Comparison of ENCODE assay signal across 13 cellular contexts in genomic region chr20:44585042-44585968, GRCh38. TPM values are rescaled to one million over a fixed set of nuclear protein-coding genes. Genes with fewer than 3 reads are reported as not detected.
DNase-seq lines count a peak whose midpoint lies in the region; ATAC-seq, FAIRE-seq and TF ChIP-seq lines count a peak whose summit lies in the region.
"Had no signal": no experiment of that assay in that cellular context is flagged by ENCODE, and none has a peak within 500 bp of the region (broad histone marks: within the 10 kb centered on the region; RNA-seq: fewer than 3 reads in every experiment).

No MANE protein-coding gene starts in this region.

- H3K27ac ChIP-seq in endothelial cell of umbilical vein (ENCODE audit: insufficient read depth, low read depth, low read length) (no peak overlapping the region), smooth muscle cell (ENCODE audit: low read depth) (no peak overlapping the region)
- H3K27ac ChIP-seq: neutrophil had no signal

- H3K36me3 ChIP-seq in endothelial cell of umbilical vein (ENCODE audit: control insufficient read depth in 2 of 2, extremely low read depth in 1 of 2, insufficient read depth in 2 of 2, low read length in 2 of 2) = peaks cover 0 to 3% of the 10 kb centered on the region in 2 experiments
- no peaks in the 10 kb centered on the region for H3K36me3 ChIP-seq in smooth muscle cell (ENCODE audit: low read depth)
- H3K36me3 ChIP-seq: neutrophil had no signal

- dilution Hi-C loops in endothelial cell of umbilical vein (cut with MboI; ENCODE audit: extremely low pct_ligation_motif_present, low sequenced_read_pairs) = no loop called here

- peak overlapping the region; percentile 98 for H3K4me2 ChIP-seq in endothelial cell of umbilical vein (ENCODE audit: insufficient read depth, low read length)
- peak overlapping the region; percentile 84 for H3K4me2 ChIP-seq in smooth muscle cell

- no peaks in the 10 kb centered on the region for H3F3A ChIP-seq in smooth muscle cell (ENCODE audit: low read depth)

- WGBS in smooth muscle cell (ENCODE audit: low lambda C conversion rate) = 75% methylated on average over 7 of the region's 7 CpGs

- TF ChIP-seq CTCF in endothelial cell of umbilical vein (IDR thresholded peaks at IDR 0.05; ENCODE audit: extremely low read depth in 1 of 2, insufficient read depth in 1 of 2, low read depth in 1 of 2, low read length in 2 of 2) (no peak), smooth muscle cell (IDR thresholded peaks at IDR 0.05; ENCODE audit: borderline replicate concordance, insufficient read depth, poor library complexity, severe bottlenecking) (no peak), chondrocyte (IDR thresholded peaks at IDR 0.05) (no peak)

- no peak overlapping the region for H3K4me3 Mint-ChIP-seq in chondrocyte (ENCODE audit: unreplicated experiment)
- H3K4me3 Mint-ChIP-seq: activated CD4-positive, alpha-beta T cell treated with anti-CD3 and anti-CD28 coated beads for 36 hours; activated naive CD4-positive, alpha-beta T cell treated with anti-CD3 and anti-CD28 coated beads, Interleukin-2, amount 50 U/mL, for 24 hours had no signal

- intact Hi-C loops in endothelial cell of umbilical vein (cut with micrococcal nuclease) = no loop called here

- H2AFZ ChIP-seq in endothelial cell of umbilical vein (ENCODE audit: low read depth, low read length) = no peak overlapping the region
- no peak overlapping the region for H2AFZ ChIP-seq in smooth muscle cell (ENCODE audit: low read depth)

- H3K9ac ChIP-seq in endothelial cell of umbilical vein (replicated peaks; ENCODE audit: extremely low read depth, insufficient read depth, low read length) (no peak overlapping the region), smooth muscle cell (ENCODE audit: low read depth) (no peak overlapping the region)

- FAIRE-seq in GM18507 (lab: Jason Lieb, UNC) (peak; percentile 92), HTR-8/SVneo (lab: Jason Lieb, UNC) (peak; percentile 92), endothelial cell of umbilical vein (lab: Jason Lieb, UNC) (no peak)

- no peaks in the 10 kb centered on the region for H3K9me1 ChIP-seq in endothelial cell of umbilical vein (replicated peaks; ENCODE audit: control insufficient read depth, extremely low read depth, insufficient read depth, low read length)

- no peak overlapping the region for H3K27ac Mint-ChIP-seq in chondrocyte (ENCODE audit: unreplicated experiment)
- H3K27ac Mint-ChIP-seq: activated CD4-positive, alpha-beta T cell treated with anti-CD3 and anti-CD28 coated beads for 36 hours; activated naive CD4-positive, alpha-beta T cell treated with anti-CD3 and anti-CD28 coated beads, Interleukin-2, amount 50 U/mL, for 24 hours had no signal

- H3K4me1 Mint-ChIP-seq in chondrocyte (ENCODE audit: low read depth) = peaks cover 94% of the 10 kb centered on the region
- H3K4me1 Mint-ChIP-seq: activated CD4-positive, alpha-beta T cell treated with anti-CD3 and anti-CD28 coated beads for 36 hours; activated naive CD4-positive, alpha-beta T cell treated with anti-CD3 and anti-CD28 coated beads, Interleukin-2, amount 50 U/mL, for 24 hours had no signal

- H4K20me1 ChIP-seq in endothelial cell of umbilical vein (replicated peaks; ENCODE audit: control insufficient read depth, extremely low read depth, insufficient read depth, low read length) = no peaks in the 10 kb centered on the region
- H4K20me1 ChIP-seq in smooth muscle cell (ENCODE audit: low read depth) = peaks cover 27% of the 10 kb centered on the region

- POLR2A ChIA-PET in endothelial cell of umbilical vein (lab: Charles Lee) = interaction anchor here (2.4 kb wide), 1 partner anchor 13 kb away, joined by 7 read pairs; no protein-coding TSS in a partner anchor

- no peaks in the 10 kb centered on the region for H3K9me3 Mint-ChIP-seq in chondrocyte (ENCODE audit: low read depth)
- H3K9me3 Mint-ChIP-seq: activated naive CD4-positive, alpha-beta T cell treated with anti-CD3 and anti-CD28 coated beads, Interleukin-2, amount 50 U/mL, for 24 hours had no signal

- H3K4me3 ChIP-seq in endothelial cell of umbilical vein (replicated peaks in 1 of 3; ENCODE audit: insufficient read depth in 1 of 3, low read depth in 1 of 3, low read length in 3 of 3) (no peak overlapping the region), smooth muscle cell (no peak overlapping the region)

- H3K4me1 ChIP-seq in endothelial cell of umbilical vein (ENCODE audit: control insufficient read depth, extremely low read depth, insufficient read depth, low read length) (peaks cover 80% of the 10 kb centered on the region), smooth muscle cell (ENCODE audit: low read depth) (peaks cover 20% of the 10 kb centered on the region)

- no peak for TF ChIP-seq POLR2A in endothelial cell of umbilical vein (IDR thresholded peaks at IDR 0.05; ENCODE audit: low read depth, low read length)

- CTCF ChIA-PET in endothelial cell of umbilical vein (lab: Charles Lee) = interaction anchor here (1.1 to 4.4 kb wide), 4 partner anchors 9 to 31 kb away, joined by 3 to 17 read pairs (median 8); no protein-coding TSS in a partner anchor

- BruUV-seq in endothelial cell of umbilical vein (replicated peaks; lab: Mats Ljungman, UMichigan) = no TSS peak

- no peaks in the 10 kb centered on the region for H3K27me3 ChIP-seq in endothelial cell of umbilical vein (ENCODE audit: control insufficient read depth in 2 of 2, insufficient read depth in 2 of 2, low read length in 2 of 2)
- no peaks in the 10 kb centered on the region for H3K27me3 ChIP-seq in smooth muscle cell (ENCODE audit: low read depth)
- H3K27me3 ChIP-seq: neutrophil had no signal

- ATAC-seq in GM21381 (IDR thresholded peaks at IDR 0.05; ENCODE audit: unreplicated experiment) = no peak

- H3K79me2 ChIP-seq in endothelial cell of umbilical vein (ENCODE audit: control insufficient read depth, insufficient read depth, low read length) (peaks cover 82% of the 10 kb centered on the region), smooth muscle cell (ENCODE audit: low read depth) (peaks cover 59% of the 10 kb centered on the region)

- H3K9me3 ChIP-seq in endothelial cell of umbilical vein (replicated peaks; ENCODE audit: control insufficient read depth, insufficient read depth, low read length) = no peaks in the 10 kb centered on the region
- H3K9me3 ChIP-seq in smooth muscle cell (replicated peaks; ENCODE audit: low read depth) = no peaks in the 10 kb centered on the region
- H3K9me3 ChIP-seq: neutrophil had no signal

- H3K27me3 Mint-ChIP-seq in chondrocyte (ENCODE audit: low read depth) = no peaks in the 10 kb centered on the region
- H3K27me3 Mint-ChIP-seq: activated CD4-positive, alpha-beta T cell treated with anti-CD3 and anti-CD28 coated beads for 36 hours; activated naive CD4-positive, alpha-beta T cell treated with anti-CD3 and anti-CD28 coated beads, Interleukin-2, amount 50 U/mL, for 24 hours had no signal

- DNase-seq in GM18507 (ENCODE audit: extremely low spot score, insufficient read length, low read depth) (no peak), HTR-8/SVneo (ENCODE audit: insufficient read length, low spot score) (no peak), endothelial cell of umbilical vein (ENCODE audit: low read depth, low spot score) (no peak), smooth muscle cell (lab: John Stamatoyannopoulos, UW; ENCODE audit: unreplicated experiment) (no peak), HuH-7 (ENCODE audit: low spot score) (no peak), chondrocyte (ENCODE audit: low spot score) (no peak), glomerular visceral epithelial cell (ENCODE audit: extremely low spot score) (no peak)
- DNase-seq: effector CD4-positive, alpha-beta T cell; SIG-M5 had no signal

- H3K36me3 Mint-ChIP-seq in chondrocyte (ENCODE audit: low read depth) = peaks cover 3% of the 10 kb centered on the region
- H3K36me3 Mint-ChIP-seq: activated naive CD4-positive, alpha-beta T cell treated with anti-CD3 and anti-CD28 coated beads, Interleukin-2, amount 50 U/mL, for 24 hours had no signal

TF ChIP-seq in endothelial cell of umbilical vein, 7 proteins besides CTCF, POLR2A, EP300 and RAD21:
- TF ChIP-seq FOS (IDR thresholded peaks at IDR 0.05; ENCODE audit: borderline replicate concordance, insufficient read depth, low read length) (no peak), EZH2 (IDR thresholded peaks at IDR 0.05; ENCODE audit: borderline replicate concordance, low read depth, low read length, severe bottlenecking) (no peak), POLR2AphosphoS5 (IDR thresholded peaks at IDR 0.05; ENCODE audit: insufficient read depth, low read depth, low read length) (no peak), GATA2 (IDR thresholded peaks at IDR 0.05; ENCODE audit: insufficient read depth, insufficient read length, low read depth, low read length) (no peak), MYC (IDR thresholded peaks at IDR 0.05; ENCODE audit: low read depth, low read length) (no peak), MAX (IDR thresholded peaks at IDR 0.05; ENCODE audit: insufficient read depth, insufficient read length) (no peak), JUN (IDR thresholded peaks at IDR 0.05; ENCODE audit: borderline replicate concordance, insufficient read depth, insufficient read length, low read depth) (no peak)

RNA-seq across cellular contexts. Expression of gene PKIG, which starts 2.9 kb away (rescaled TPM):
- total RNA-seq in endothelial cell of umbilical vein (127 and 135 TPM in 2 replicates), smooth muscle cell (81.4 and 86.1 TPM in 2 replicates), chondrocyte (20.3 to 29.3 TPM (median 26.1 TPM) in 3 replicates)
- polyA plus RNA-seq in endothelial cell of umbilical vein (167 and 174 TPM in 2 replicates), smooth muscle cell (67.5 and 68.9 TPM in 2 replicates)
- polyA plus RNA-seq in endothelial cell of umbilical vein (2011; cell fraction: cytosol; rRNA removed) = 167 and 187 TPM in 2 replicates
- 71.4 and 78.6 TPM in 2 replicates for polyA plus RNA-seq in endothelial cell of umbilical vein (2011; cell fraction: nucleus; rRNA removed)
- polyA plus RNA-seq in endothelial cell of umbilical vein (2012) = 153 and 185 TPM in 2 replicates
- polyA minus RNA-seq in endothelial cell of umbilical vein = 66.6 and 89.4 TPM in 2 replicates
- polyA minus RNA-seq in endothelial cell of umbilical vein (2011; cell fraction: cytosol; rRNA and poly(A)+ RNA removed) = 6.9 TPM
- polyA minus RNA-seq in endothelial cell of umbilical vein (2011; cell fraction: nucleus; rRNA and poly(A)+ RNA removed) = 29.8 and 37.1 TPM in 2 replicates
